Comparison of ENCODE assay signal across 9 cellular contexts in genomic region chr16:70470927-70471341, GRCh38. TPM values are rescaled to one million over a fixed set of nuclear protein-coding genes. Genes with fewer than 3 reads are reported as not detected.
DNase-seq lines count a peak whose midpoint lies in the region; ATAC-seq and TF ChIP-seq lines count a peak whose summit lies in the region.
"Had no signal": no experiment of that assay in that cellular context is flagged by ENCODE, and none has a peak within 500 bp of the region (broad histone marks: within the 10 kb centered on the region; RNA-seq: fewer than 3 reads in every experiment).

No MANE protein-coding gene starts in this region.

- TF ChIP-seq EP300 in Ishikawa (IDR thresholded peaks at IDR 0.05; ENCODE audit: borderline replicate concordance) = no peak

- H3K27me3 ChIP-seq in mesenchymal stem cell (ENCODE audit: control insufficient read depth in 1 of 2, insufficient read depth in 1 of 2, low read length in 2 of 2) (no peaks in the 10 kb centered on the region), MG63 (no peaks in the 10 kb centered on the region)

- 73% methylated on average over 14 of the region's 17 CpGs for WGBS in mesenchymal stem cell

- no peak overlapping the region for H3K23ac ChIP-seq in mesenchymal stem cell (ENCODE audit: low read length in 2 of 2)

- H3K27me3 Mint-ChIP-seq in effector memory CD8-positive, alpha-beta T cell = no peaks in the 10 kb centered on the region

- H2AFZ ChIP-seq in mesenchymal stem cell (ENCODE audit: low read depth, low read length) = no peak overlapping the region

- no peak overlapping the region for H4K8ac ChIP-seq in mesenchymal stem cell (ENCODE audit: low read length)

- peak; percentile 40 for TF ChIP-seq CTCF in AG10803 (conservative IDR thresholded peaks at IDR 0.05; ENCODE audit: low read length)

- H3K4ac ChIP-seq in mesenchymal stem cell (ENCODE audit: low read depth in 1 of 2, low read length in 2 of 2) = peak overlapping the region in 1 of 2 experiments; percentile 9

- H3K4me3 ChIP-seq in AG10803 (ENCODE audit: low read length) (no peak overlapping the region), mesenchymal stem cell (ENCODE audit: insufficient read depth in 1 of 2, low read depth in 1 of 2, low read length in 2 of 2) (peak overlapping the region in 1 of 2 experiments; percentile 15), MG63 (no peak overlapping the region)

- TF ChIP-seq RAD21 in Ishikawa (IDR thresholded peaks at IDR 0.05; ENCODE audit: low read depth) = peak; percentile 58

- H2AK5ac ChIP-seq in mesenchymal stem cell (ENCODE audit: low read length, severe bottlenecking) = no peak overlapping the region

- H3K4me3 Mint-ChIP-seq in effector memory CD8-positive, alpha-beta T cell = no peak overlapping the region

- H4K91ac ChIP-seq in mesenchymal stem cell (ENCODE audit: low read length) = peak overlapping the region; percentile 53

- no peaks in the 10 kb centered on the region for H3K9me3 Mint-ChIP-seq in effector memory CD8-positive, alpha-beta T cell
- H3K9me3 Mint-ChIP-seq: activated T-helper 2 cell treated with anti-CD3 and anti-CD28 coated beads, Interferon-gamma antibody, Interleukin-2, Interleukin-4, amounts not matched to agents 10 μg/mL and 5 μg/mL and 100 μg/mL, durations not matched to agents 14 hours and 24 hours and 36 hours had no signal

- H3K36me3 ChIP-seq in mesenchymal stem cell (ENCODE audit: control insufficient read depth in 1 of 2, insufficient read depth in 2 of 2, low read depth in 1 of 2, low read length in 2 of 2) (peaks cover 11 to 66% of the 10 kb centered on the region in 2 experiments), MG63 (no peaks in the 10 kb centered on the region)

- no peaks in the 10 kb centered on the region for H3K9me3 ChIP-seq in mesenchymal stem cell (ENCODE audit: control insufficient read depth, low read length)
- no peaks in the 10 kb centered on the region for H3K9me3 ChIP-seq in MG63

- H3K9ac ChIP-seq in mesenchymal stem cell (ENCODE audit: low read length) = no peak overlapping the region

- ATAC-seq in effector memory CD8-positive, alpha-beta T cell (replicated peaks) = no peak
- ATAC-seq in HG02642 (IDR thresholded peaks at IDR 0.05; ENCODE audit: poor library complexity, unreplicated experiment) = no peak

- no peak overlapping the region for H3K4me2 ChIP-seq in mesenchymal stem cell (ENCODE audit: low read length, poor library complexity, severe bottlenecking)

- peaks cover 5% of the 10 kb centered on the region for H3K36me3 Mint-ChIP-seq in effector memory CD8-positive, alpha-beta T cell (ENCODE audit: insufficient read depth)

- peaks cover 0 to 4% of the 10 kb centered on the region in 2 donors for H3K4me1 Mint-ChIP-seq in effector memory CD8-positive, alpha-beta T cell (ENCODE audit: low read depth in 2 of 2)

- no peak overlapping the region for H2BK12ac ChIP-seq in mesenchymal stem cell (ENCODE audit: low read length in 2 of 2)

- no peak overlapping the region for H2BK5ac ChIP-seq in mesenchymal stem cell (ENCODE audit: low read depth, low read length, poor library complexity, severe bottlenecking)

- H3K14ac ChIP-seq in mesenchymal stem cell (ENCODE audit: low read length in 2 of 2) = no peak overlapping the region

- no peak overlapping the region for H3K27ac ChIP-seq in mesenchymal stem cell (ENCODE audit: low read length, poor library complexity, severe bottlenecking)

- no peak for DNase-seq in AG10803 (ENCODE audit: low read depth)
- DNase-seq in effector memory CD8-positive, alpha-beta T cell = no peak
- DNase-seq in mesenchymal stem cell = peak; percentile 30
- no peak for DNase-seq in stimulated activated CD4-positive, alpha-beta T cell treated with anti-CD3 and anti-CD28 coated beads, Interleukin-4, amount 100 ng/mL, for 4 hours
- DNase-seq in mesenteric fat pad (ENCODE audit: low spot score) = no peak
- no peak for DNase-seq in MG63

- H2BK15ac ChIP-seq in mesenchymal stem cell (ENCODE audit: low read depth, poor library complexity, severe bottlenecking) = no peak overlapping the region

- H3K18ac ChIP-seq in mesenchymal stem cell (ENCODE audit: low read depth in 1 of 2, low read length in 2 of 2) = peak overlapping the region in 1 of 2 experiments; percentile 32

- no peaks in the 10 kb centered on the region for H3K79me1 ChIP-seq in mesenchymal stem cell (replicated peaks; ENCODE audit: low read length, poor library complexity, severe bottlenecking)

- peak overlapping the region; percentile 83 to 85 for H3K27ac Mint-ChIP-seq in effector memory CD8-positive, alpha-beta T cell
- H3K27ac Mint-ChIP-seq: activated T-helper 2 cell treated with anti-CD3 and anti-CD28 coated beads, Interferon-gamma antibody, Interleukin-2, Interleukin-4, amounts not matched to agents 10 μg/mL and 5 μg/mL and 100 μg/mL, durations not matched to agents 14 hours and 24 hours and 36 hours had no signal

- H3K4me1 ChIP-seq in mesenchymal stem cell (ENCODE audit: control insufficient read depth, insufficient read depth, low read depth, low read length) = peaks cover 30% of the 10 kb centered on the region

- H2BK120ac ChIP-seq in mesenchymal stem cell (ENCODE audit: low read depth, low read length) = no peak overlapping the region

TF ChIP-seq in Ishikawa, 13 proteins besides CTCF, POLR2A, EP300 and RAD21:
- TF ChIP-seq TEAD4 (IDR thresholded peaks at IDR 0.05) (no peak), TCF12 (IDR thresholded peaks at IDR 0.05; ENCODE audit: low read depth) (no peak), NFIC (IDR thresholded peaks at IDR 0.05) (no peak), USF1 (IDR thresholded peaks at IDR 0.05) (no peak), CEBPB (IDR thresholded peaks at IDR 0.05) (no peak), YY1 (IDR thresholded peaks at IDR 0.05; ENCODE audit: low read depth) (no peak), FOXM1 (IDR thresholded peaks at IDR 0.05; ENCODE audit: borderline replicate concordance, low read depth) (no peak), ZBTB7A (IDR thresholded peaks at IDR 0.05; ENCODE audit: low read depth) (no peak), CREB1 (IDR thresholded peaks at IDR 0.05; ENCODE audit: low read depth) (no peak), EGR1 (IDR thresholded peaks at IDR 0.05) (no peak), MAX (IDR thresholded peaks at IDR 0.05) (no peak)
TF ChIP-seq in Ishikawa: peak in this region for 0.

RNA-seq across cellular contexts. Expression of gene FCSK, which starts 16.5 kb away (rescaled TPM):
- polyA plus RNA-seq in mesenchymal stem cell (2013, experiment 1 of 2) = 3.7 TPM
- polyA plus RNA-seq in mesenchymal stem cell (2013, experiment 2 of 2) = 3.7 TPM
- 11.5 TPM for total RNA-seq in mesenteric fat pad
- 1.0 and 6.3 TPM in 2 replicates for total RNA-seq in MG63 (2014; rRNA removed; shearing (Covaris generic); ENCODE audit: low replicate concordance)

RNA-seq across cellular contexts. Expression of gene ST3GAL2, which starts 32.0 kb away (rescaled TPM):
- polyA plus RNA-seq in mesenchymal stem cell (2013, experiment 1 of 2) = 52.5 TPM
- polyA plus RNA-seq in mesenchymal stem cell (2013, experiment 2 of 2) = 48.9 TPM
- 25.9 TPM for total RNA-seq in mesenteric fat pad
- total RNA-seq in MG63 (2014; rRNA removed; shearing (Covaris generic); ENCODE audit: low replicate concordance) = 8.9 and 9.2 TPM in 2 replicates

RNA-seq across cellular contexts. Expression of gene COG4, which starts 52.4 kb away (rescaled TPM):
- polyA plus RNA-seq in mesenchymal stem cell (2013, experiment 1 of 2) = 31.1 TPM
- polyA plus RNA-seq in mesenchymal stem cell (2013, experiment 2 of 2) = 32.7 TPM
- 36.9 TPM for total RNA-seq in mesenteric fat pad
- 48.5 and 61.4 TPM in 2 replicates for total RNA-seq in MG63 (2014; rRNA removed; shearing (Covaris generic); ENCODE audit: low replicate concordance)

RNA-seq across cellular contexts. Expression of gene SF3B3, which starts 52.7 kb away (rescaled TPM):
- 72.0 TPM for polyA plus RNA-seq in mesenchymal stem cell (2013, experiment 1 of 2)
- 74.7 TPM for polyA plus RNA-seq in mesenchymal stem cell (2013, experiment 2 of 2)
- total RNA-seq in mesenteric fat pad = 205 TPM
- 23.0 and 35.7 TPM in 2 replicates for total RNA-seq in MG63 (2014; rRNA removed; shearing (Covaris generic); ENCODE audit: low replicate concordance)
